ENCODE assay signal across 8 cellular contexts in the genomic region with DNA sequence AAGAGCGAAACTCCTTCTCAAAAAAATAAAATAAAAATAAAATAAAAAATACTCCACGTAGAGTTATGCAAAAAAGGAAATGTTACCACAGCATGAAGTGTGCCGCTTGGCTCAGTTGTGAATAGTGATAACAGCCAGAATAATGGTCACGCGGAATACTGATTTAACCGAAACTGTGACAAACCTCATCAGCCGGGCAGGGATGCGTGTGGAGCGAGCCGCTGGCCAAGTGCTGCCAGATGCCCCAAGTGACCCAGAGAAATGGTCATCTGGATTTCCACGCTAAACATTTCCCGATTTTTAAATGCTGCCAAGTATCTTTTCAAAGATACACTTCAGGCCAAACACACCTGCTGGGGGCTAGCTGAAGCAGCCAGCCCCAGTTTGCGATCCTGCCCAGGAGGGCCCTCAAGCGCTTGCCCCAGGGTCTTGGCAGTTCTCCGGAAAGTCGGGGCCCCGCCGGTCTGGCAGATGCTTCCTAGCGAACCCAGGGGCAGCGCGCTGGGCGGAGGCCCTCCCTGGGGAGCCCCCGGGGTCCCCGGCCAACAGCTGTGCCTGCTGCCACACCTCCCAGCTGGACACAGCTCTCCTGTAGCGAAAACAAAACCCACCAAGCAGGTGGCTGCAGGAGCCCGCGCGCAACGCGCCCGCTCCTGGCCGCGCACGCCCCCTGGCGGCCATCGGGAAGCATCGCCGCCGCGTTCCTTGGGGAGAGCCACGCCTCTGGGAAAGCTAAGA.
DNase-seq lines count a peak whose midpoint lies in the region; ATAC-seq lines count a peak whose summit lies in the region.

No MANE protein-coding gene starts in this region.

- no peak overlapping the region for H3K4me3 ChIP-seq in endocrine pancreas (ENCODE audit: control insufficient read depth, insufficient read depth, low read length)

- in situ Hi-C loops in ACHN (cut with HindIII; ENCODE audit: low pct_ligation_motif_present, low pct_unique_long_range_greater_than_20kb, low sequenced_read_pairs) = no loop called here

- peak; percentile 65 for ATAC-seq in GM18517 (IDR thresholded peaks at IDR 0.05; ENCODE audit: unreplicated experiment)
- peak; percentile 53 for ATAC-seq in HG03103 (IDR thresholded peaks at IDR 0.05; ENCODE audit: low read depth, unreplicated experiment)

- H3K4me1 ChIP-seq in endocrine pancreas (ENCODE audit: control insufficient read depth, insufficient read depth, low read length) = no peaks in the 10 kb centered on the region

- H3K9ac ChIP-seq in endocrine pancreas (ENCODE audit: control insufficient read depth, insufficient read depth, low read length) = peak overlapping the region; percentile 32

- H3K27me3 ChIP-seq in endocrine pancreas (ENCODE audit: control insufficient read depth, insufficient read depth, low read length) = no peaks in the 10 kb centered on the region

- no peaks in the 10 kb centered on the region for H3K9me3 ChIP-seq in endocrine pancreas (ENCODE audit: control insufficient read depth, low read length)

- DNase-seq in ACHN (peak; percentile 58), NCI-H524 treated with DMSO at 0.1 percent for 48 hours (lab: John Stamatoyannopoulos, UW) (peak; percentile 15), midbrain (lab: John Stamatoyannopoulos, UW) (peak; percentile 70)
- peak; percentile 94 for DNase-seq in activated CD8-positive, alpha-beta memory T cell treated with anti-CD3 and anti-CD28 coated beads for 24 hours
- peak; percentile 71 for DNase-seq in stimulated activated CD8-positive, alpha-beta memory T cell treated with anti-CD3 and anti-CD28 coated beads, Interleukin-15, amount 100 ng/mL, for 24 hours (ENCODE audit: low read depth)

- H3K36me3 ChIP-seq in endocrine pancreas (ENCODE audit: control insufficient read depth, insufficient read depth, low read length) = no peaks in the 10 kb centered on the region

Comparison
In these comparisons a context has a peak if more than half of its experiments do, and no peak if none do; other contexts are left out.
1. DNase-seq: peak in every context shown above with its lines; median percentile 94 in activated CD8-positive, alpha-beta memory T cell treated with anti-CD3 and anti-CD28 coated beads for 24 hours; 71 in stimulated activated CD8-positive, alpha-beta memory T cell treated with anti-CD3 and anti-CD28 coated beads, Interleukin-15, amount 100 ng/mL, for 24 hours; 70 in midbrain; 58 in ACHN; 15 in NCI-H524 treated with DMSO at 0.1 percent for 48 hours.